2 cellular contexts compared by ENCODE assay signal in genomic region chr16:68238029-68238345, GRCh38.
TF ChIP-seq lines count a peak whose summit lies in the region.

No MANE protein-coding gene starts in this region.

TF ChIP-seq in HEK293T, 16 proteins besides CTCF, POLR2A, EP300 and RAD21:
- no peak for TF ChIP-seq ARNT (IDR thresholded peaks at IDR 0.05)
- TF ChIP-seq FOXK2 (IDR thresholded peaks at IDR 0.05), result no peak
- no peak for TF ChIP-seq SP1 (IDR thresholded peaks at IDR 0.05)
- TF ChIP-seq L3MBTL2 (conservative IDR thresholded peaks at IDR 0.05), result peak; percentile 68

TF ChIP-seq in K562, 482 proteins besides CTCF, POLR2A, EP300 and RAD21:
- TF ChIP-seq KLF6 (CRISPR knock-in tag; IDR thresholded peaks at IDR 0.05; ENCODE audit: borderline replicate concordance) (no peak), POLR2G (IDR thresholded peaks at IDR 0.05; ENCODE audit: low read depth, low read length) (0 out of 2 replicates have a peak, but pooled peaks have one; percentile 11)
